In genomic region chr17:63434951-63435571, GRCh38 we compare ENCODE assay signal across 8 cellular contexts. TPM values are rescaled to one million over a fixed set of nuclear protein-coding genes. Genes with fewer than 3 reads are reported as not detected.
DNase-seq lines count a peak whose midpoint lies in the region; ATAC-seq and TF ChIP-seq lines count a peak whose summit lies in the region.

No MANE protein-coding gene starts in this region.

- H3K27me3 ChIP-seq in dorsolateral prefrontal cortex, result no peaks in the 10 kb centered on the region

- peak overlapping the region in 44 of 59 donors; percentile 2 to 92 (median 52) for H3K27ac ChIP-seq in dorsolateral prefrontal cortex

- ATAC-seq in activated CD4-positive, alpha-beta T cell treated with anti-CD3 and anti-CD28 coated beads for 36 hours, result no peak
- ATAC-seq in SK-N-SH treated with all-trans-retinoic acid at 6 μM for 48 hours (peak; percentile 23), mucosa of descending colon (peak; percentile 59), GM19397 (IDR thresholded peaks at IDR 0.05; ENCODE audit: unreplicated experiment) (no peak), GM21381 (IDR thresholded peaks at IDR 0.05; ENCODE audit: unreplicated experiment) (no peak)

- H3K9me3 ChIP-seq in mucosa of descending colon, result no peaks in the 10 kb centered on the region

- intact Hi-C loops in activated CD4-positive, alpha-beta T cell treated with anti-CD3 and anti-CD28 coated beads for 36 hours (cut with DNase I, micrococcal nuclease), result no loop called here
- intact Hi-C loops in dorsolateral prefrontal cortex (cut with DNase I), result loop anchor here in 1 of 2 donors (5.0 kb wide), 2 partner anchors 42 to 252 kb away; partner anchors contain the start of gene ACE
- intact Hi-C loops in mucosa of descending colon (cut with DNase I, micrococcal nuclease), result no loop called here

- H3K4me1 ChIP-seq in mucosa of descending colon (ENCODE audit: low read depth), result peaks cover 39% of the 10 kb centered on the region

- H3K36me3 Mint-ChIP-seq in activated CD4-positive, alpha-beta T cell treated with anti-CD3 and anti-CD28 coated beads for 36 hours (ENCODE audit: low read depth), result no peaks in the 10 kb centered on the region

- H3K9me3 Mint-ChIP-seq in activated CD4-positive, alpha-beta T cell treated with anti-CD3 and anti-CD28 coated beads for 36 hours (ENCODE audit: low read depth), result no peaks in the 10 kb centered on the region

- H3K4me1 Mint-ChIP-seq in activated CD4-positive, alpha-beta T cell treated with anti-CD3 and anti-CD28 coated beads for 36 hours, result peaks cover 16% of the 10 kb centered on the region

- H3K27me3 Mint-ChIP-seq in activated CD4-positive, alpha-beta T cell treated with anti-CD3 and anti-CD28 coated beads for 36 hours, result no peaks in the 10 kb centered on the region

- TF ChIP-seq CTCF in dorsolateral prefrontal cortex (IDR thresholded peaks at IDR 0.05 in 54 of 56, conservative IDR thresholded peaks at IDR 0.05 in 2 of 56; ENCODE audit: low read depth in 1 of 56, partially characterized antibody in 56 of 56) (peak in 1 of 56 donors; percentile 19), mucosa of descending colon (IDR thresholded peaks at IDR 0.05) (no peak), GM10266 (IDR thresholded peaks at IDR 0.05; ENCODE audit: control insufficient read depth, insufficient read depth, low read depth, missing control alignments) (no peak)

- H3K4me3 Mint-ChIP-seq in activated CD4-positive, alpha-beta T cell treated with anti-CD3 and anti-CD28 coated beads for 36 hours, result no peak overlapping the region

- CTCF ChIA-PET in activated CD4-positive, alpha-beta T cell treated with anti-CD3 and anti-CD28 coated beads for 36 hours (lab: Charles Lee), result interaction anchor here (0.7 to 2.3 kb wide), 8 partner anchors 9 to 275 kb away, joined by 3 to 18 read pairs (median 4); partner anchors contain the start of gene MAP3K3

- H3K36me3 ChIP-seq in mucosa of descending colon (ENCODE audit: low read depth), result no peaks in the 10 kb centered on the region

- POLR2A ChIA-PET in activated CD4-positive, alpha-beta T cell treated with anti-CD3 and anti-CD28 coated beads for 36 hours (lab: Charles Lee), result interaction anchor here (0.5 to 0.6 kb wide), 3 partner anchors 150 to 296 kb away, joined by 3 to 4 read pairs (median 3); no protein-coding TSS in a partner anchor

- H3K27ac Mint-ChIP-seq in activated CD4-positive, alpha-beta T cell treated with anti-CD3 and anti-CD28 coated beads for 36 hours, result peak overlapping the region; percentile 12

- H3K4me3 ChIP-seq in dorsolateral prefrontal cortex (peak overlapping the region in 20 of 59 donors; percentile 3 to 41 (median 24)), mucosa of descending colon (no peak overlapping the region)

- DNase-seq in activated CD4-positive, alpha-beta T cell treated with anti-CD3 and anti-CD28 coated beads for 36 hours, result peak; percentile 46
- no peak for DNase-seq in activated CD4-positive, alpha-beta T cell treated with anti-CD3 and anti-CD28 coated beads for 1 hour
- peak; percentile 40 to 94 (median 84) for DNase-seq in dorsolateral prefrontal cortex
- DNase-seq in mucosa of descending colon, result peak; percentile 81 to 84 (median 82)
- no peak for DNase-seq in GM10266 (ENCODE audit: extremely low spot score)

TF ChIP-seq in SK-N-SH treated with all-trans-retinoic acid at 6 μM for 48 hours, 23 proteins besides CTCF, POLR2A, EP300 and RAD21:
- TF ChIP-seq ESRRG (CRISPR knock-in tag; IDR thresholded peaks at IDR 0.05), result 0 out of 2 replicates have a peak, but pooled peaks have one; percentile 65
- TF ChIP-seq ZNF8 (CRISPR knock-in tag; IDR thresholded peaks at IDR 0.05), result no peak
- no peak for TF ChIP-seq RARB (CRISPR knock-in tag; IDR thresholded peaks at IDR 0.05)
- 0 out of 2 replicates have a peak, but pooled peaks have one; percentile 28 for TF ChIP-seq CSDC2 (CRISPR knock-in tag; IDR thresholded peaks at IDR 0.05)
- TF ChIP-seq, protein P1, sequence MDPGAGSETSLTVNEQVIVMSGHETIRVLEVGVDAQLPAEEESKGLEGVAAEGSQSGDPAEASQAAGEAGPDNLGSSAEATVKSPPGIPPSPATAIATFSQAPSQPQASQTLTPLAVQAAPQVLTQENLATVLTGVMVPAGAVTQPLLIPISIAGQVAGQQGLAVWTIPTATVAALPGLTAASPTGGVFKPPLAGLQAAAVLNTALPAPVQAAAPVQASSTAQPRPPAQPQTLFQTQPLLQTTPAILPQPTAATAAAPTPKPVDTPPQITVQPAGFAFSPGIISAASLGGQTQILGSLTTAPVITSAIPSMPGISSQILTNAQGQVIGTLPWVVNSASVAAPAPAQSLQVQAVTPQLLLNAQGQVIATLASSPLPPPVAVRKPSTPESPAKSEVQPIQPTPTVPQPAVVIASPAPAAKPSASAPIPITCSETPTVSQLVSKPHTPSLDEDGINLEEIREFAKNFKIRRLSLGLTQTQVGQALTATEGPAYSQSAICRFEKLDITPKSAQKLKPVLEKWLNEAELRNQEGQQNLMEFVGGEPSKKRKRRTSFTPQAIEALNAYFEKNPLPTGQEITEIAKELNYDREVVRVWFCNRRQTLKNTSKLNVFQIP (CRISPR knock-in tag; IDR thresholded peaks at IDR 0.05; ENCODE audit: borderline replicate concordance, low read depth), result no peak
- no peak for TF ChIP-seq ZC3H10 (CRISPR knock-in tag; IDR thresholded peaks at IDR 0.05)
- no peak for TF ChIP-seq ISL1 (CRISPR knock-in tag; IDR thresholded peaks at IDR 0.05)
- TF ChIP-seq, protein P2, sequence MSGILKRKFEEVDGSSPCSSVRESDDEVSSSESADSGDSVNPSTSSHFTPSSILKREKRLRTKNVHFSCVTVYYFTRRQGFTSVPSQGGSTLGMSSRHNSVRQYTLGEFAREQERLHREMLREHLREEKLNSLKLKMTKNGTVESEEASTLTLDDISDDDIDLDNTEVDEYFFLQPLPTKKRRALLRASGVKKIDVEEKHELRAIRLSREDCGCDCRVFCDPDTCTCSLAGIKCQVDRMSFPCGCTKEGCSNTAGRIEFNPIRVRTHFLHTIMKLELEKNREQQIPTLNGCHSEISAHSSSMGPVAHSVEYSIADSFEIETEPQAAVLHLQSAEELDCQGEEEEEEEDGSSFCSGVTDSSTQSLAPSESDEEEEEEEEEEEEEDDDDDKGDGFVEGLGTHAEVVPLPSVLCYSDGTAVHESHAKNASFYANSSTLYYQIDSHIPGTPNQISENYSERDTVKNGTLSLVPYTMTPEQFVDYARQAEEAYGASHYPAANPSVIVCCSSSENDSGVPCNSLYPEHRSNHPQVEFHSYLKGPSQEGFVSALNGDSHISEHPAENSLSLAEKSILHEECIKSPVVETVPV (CRISPR knock-in tag; IDR thresholded peaks at IDR 0.05), result 0 out of 2 replicates have a peak, but pooled peaks have one; percentile 61
- TF ChIP-seq ZFP3 (CRISPR knock-in tag; IDR thresholded peaks at IDR 0.05), result peak; percentile 56; the same call in 1 of the 2 replicates
- no peak for TF ChIP-seq OSR1 (CRISPR knock-in tag; IDR thresholded peaks at IDR 0.05)
- no peak for TF ChIP-seq GLIS3 (CRISPR knock-in tag; IDR thresholded peaks at IDR 0.05)
TF ChIP-seq in SK-N-SH treated with all-trans-retinoic acid at 6 μM for 48 hours: peak in this region for 4.

RNA-seq across cellular contexts. Expression of gene CYB561, which starts 11.0 kb away (rescaled TPM):
- 1 to 10 TPM; 2.5 to 3.0 TPM for total RNA-seq in activated CD4-positive, alpha-beta T cell treated with anti-CD3 and anti-CD28 coated beads for 36 hours
- total RNA-seq in dorsolateral prefrontal cortex (10 to 100 TPM; 11.4 to 81.5 (median 46.1) TPM), mucosa of descending colon (10 to 100 TPM; 38.1 to 54.9 (median 51.3) TPM)

RNA-seq across cellular contexts. Expression of gene ACE, which starts 41.8 kb away (rescaled TPM):
- total RNA-seq in activated CD4-positive, alpha-beta T cell treated with anti-CD3 and anti-CD28 coated beads for 36 hours, result under 1 TPM; 0.26 to 0.46 TPM
- total RNA-seq in dorsolateral prefrontal cortex (10 to 100 TPM in 92 of 120 experiments, 1 to 10 TPM in 28; 4.2 to 23.0 (median 12.1) TPM), mucosa of descending colon (10 to 100 TPM; 16.0 to 24.6 (median 23.0) TPM)

Comparison
In these comparisons a context has a peak if more than half of its experiments do, and no peak if none do; other contexts are left out.
1. DNase-seq: peak in activated CD4-positive, alpha-beta T cell treated with anti-CD3 and anti-CD28 coated beads for 36 hours (single experiment), dorsolateral prefrontal cortex (10 of 10) and mucosa of descending colon (3 of 3); none in activated CD4-positive, alpha-beta T cell treated with anti-CD3 and anti-CD28 coated beads for 1 hour (single experiment) and GM10266 (single experiment).
2. ATAC-seq: peak in SK-N-SH treated with all-trans-retinoic acid at 6 μM for 48 hours (single experiment) and mucosa of descending colon (single experiment); none in activated CD4-positive, alpha-beta T cell treated with anti-CD3 and anti-CD28 coated beads for 36 hours (single experiment), GM19397 (single experiment) and GM21381 (single experiment).